In genomic region chr9:4890242-4890641, GRCh38 we compare ENCODE assay signal across 28 cellular contexts.
"Had no signal": no experiment of that assay in that cellular context is flagged by ENCODE, and none has a peak within 500 bp of the region (broad histone marks: within the 10 kb centered on the region; RNA-seq: fewer than 3 reads in every experiment).

No MANE protein-coding gene starts in this region.

- H3K9me3 Mint-ChIP-seq: nephron had no signal

- H3K27me3 Mint-ChIP-seq: naive thymus-derived CD4-positive, alpha-beta T cell; progenitor cell of endocrine pancreas had no signal

- H3K27me3 ChIP-seq: colonic mucosa, esophagus muscularis mucosa, foreskin keratinocyte, gastroesophageal sphincter, heart left ventricle, hepatocyte, left lung, neural progenitor cell, right lobe of liver, vagina had no signal

- DNase-seq: colonic mucosa; dermis blood vessel endothelial cell; effector memory CD4-positive, alpha-beta T cell; foreskin keratinocyte; heart left ventricle; kidney; left cardiac atrium; left lung; mesendoderm; midbrain; naive thymus-derived CD4-positive, alpha-beta T cell; right lobe of liver; stimulated activated CD4-positive, alpha-beta T cell treated with anti-CD3 and anti-CD28 coated beads, Interleukin-12 subunit alpha, Interleukin-12 subunit beta, amount 100 ng/mL, for 4 hours; stimulated activated CD4-positive, alpha-beta T cell treated with anti-CD3 and anti-CD28 coated beads, Interleukin-1b, Interleukin-23, amount 100 ng/mL, for 48 hours; stimulated activated CD4-positive, alpha-beta T cell treated with anti-CD3 and anti-CD28 coated beads, Interleukin-4, amount 100 ng/mL, for 1 hour; stimulated activated CD8-positive, alpha-beta memory T cell treated with anti-CD3 and anti-CD28 coated beads, Interleukin-4, amount 100 ng/mL, for 48 hours; stimulated activated naive CD8-positive, alpha-beta T cell treated with anti-CD3 and anti-CD28 coated beads, Interleukin-15, Interleukin-2, amounts not matched to agents 100 U/mL and 50 U/mL, for 24 hours; substantia nigra; trophoblast cell had no signal

- H3K36me3 ChIP-seq: colonic mucosa, heart left ventricle, left lung, neural progenitor cell, right lobe of liver, vagina had no signal

- H3K27ac ChIP-seq: colonic mucosa, esophagus muscularis mucosa, foreskin keratinocyte, gastroesophageal sphincter, heart left ventricle, hepatocyte, left lung, neural progenitor cell, parathyroid adenoma, right lobe of liver, vagina had no signal

- H3K4me1 ChIP-seq: colonic mucosa, left lung, parathyroid adenoma, right lobe of liver had no signal

- H3K4me3 Mint-ChIP-seq: naive thymus-derived CD4-positive, alpha-beta T cell; nephron; neural progenitor cell had no signal

- H3K9me3 ChIP-seq: colonic mucosa, esophagus muscularis mucosa, gastroesophageal sphincter, heart left ventricle, left lung, right lobe of liver, vagina had no signal

- H3K9ac ChIP-seq: neural progenitor cell, parathyroid adenoma had no signal

- H3K27ac Mint-ChIP-seq: naive thymus-derived CD4-positive, alpha-beta T cell; neural progenitor cell; progenitor cell of endocrine pancreas had no signal

- H3K36me3 Mint-ChIP-seq: neural progenitor cell had no signal

- ATAC-seq: foreskin keratinocyte; gastroesophageal sphincter; heart left ventricle; left cardiac atrium; left lung; naive thymus-derived CD4-positive, alpha-beta T cell; right lobe of liver; stimulated activated naive CD8-positive, alpha-beta T cell treated with anti-CD3 and anti-CD28 coated beads, Interleukin-15, Interleukin-2, amounts not matched to agents 100 U/mL and 50 U/mL, for 24 hours had no signal

- H3K4me3 ChIP-seq: colonic mucosa, esophagus muscularis mucosa, gastroesophageal sphincter, heart left ventricle, hepatocyte, left lung, neural progenitor cell, right lobe of liver, smooth muscle cell, vagina had no signal
